ENCODE assay signal across 8 cellular contexts in genomic region chr10:79246606-79247275, GRCh38.
DNase-seq lines count a peak whose midpoint lies in the region; ATAC-seq and TF ChIP-seq lines count a peak whose summit lies in the region.

No MANE protein-coding gene starts in this region.

- H3K4me3 Mint-ChIP-seq in activated T-helper 17 cell treated with anti-CD3 and anti-CD28 coated beads, Interleukin-2, amount 50 U/mL, for 72 hours, result peak overlapping the region; percentile 94

- 31 to 43% methylated on average over 14 of the region's 14 CpGs for WGBS in heart right ventricle, 2 donors

- H3K4me1 Mint-ChIP-seq in activated T-helper 17 cell treated with anti-CD3 and anti-CD28 coated beads, Interleukin-2, amount 50 U/mL, for 72 hours, result peaks cover 46% of the 10 kb centered on the region

- peaks cover 60 to 91% (median 87%) of the 10 kb centered on the region in 9 donors for H3K4me1 ChIP-seq in heart right ventricle

- no peaks in the 10 kb centered on the region for H3K9me3 Mint-ChIP-seq in activated T-helper 17 cell treated with anti-CD3 and anti-CD28 coated beads, Interleukin-2, amount 50 U/mL, for 72 hours

- no peaks in the 10 kb centered on the region for H3K27me3 ChIP-seq in heart right ventricle

- intact Hi-C loops in heart right ventricle (cut with DNase I), result loop anchor here in 1 of 10 donors (10.0 kb wide), 1 partner anchor 98 kb away; the partner anchor contains the start of gene PPIF

- peak overlapping the region; percentile 86 for H3K27ac Mint-ChIP-seq in activated T-helper 17 cell treated with anti-CD3 and anti-CD28 coated beads, Interleukin-2, amount 50 U/mL, for 72 hours

- H3K27ac ChIP-seq in heart right ventricle (peak overlapping the region; percentile 69 to 95 (median 88)), skin epidermis (peak overlapping the region in 20 of 21 experiments; percentile 61 to 95 (median 86))

- H3K4me3 ChIP-seq in heart right ventricle (peak overlapping the region in 5 of 10 donors; percentile 5 to 69 (median 19)), skin epidermis (no peak overlapping the region)

- peaks cover 0 to 4% (median 0%) of the 10 kb centered on the region in 9 donors for H3K36me3 ChIP-seq in heart right ventricle

- ATAC-seq in activated T-helper 17 cell treated with anti-CD3 and anti-CD28 coated beads, Interleukin-2, amount 50 U/mL, for 72 hours (replicated peaks), result no peak
- ATAC-seq in heart right ventricle, result peak; percentile 44 to 65 (median 58)
- ATAC-seq in HG03159 (IDR thresholded peaks at IDR 0.05; ENCODE audit: unreplicated experiment), result no peak
- ATAC-seq in GM19397 (IDR thresholded peaks at IDR 0.05; ENCODE audit: unreplicated experiment), result no peak
- ATAC-seq in HG02610 (IDR thresholded peaks at IDR 0.05; ENCODE audit: unreplicated experiment), result no peak

- peak in 3 of 9 donors; percentile 16 to 32 (median 20) for TF ChIP-seq CTCF in heart right ventricle (IDR thresholded peaks at IDR 0.05)

- H3K9me3 ChIP-seq in heart right ventricle, result no peaks in the 10 kb centered on the region

- H3K27me3 Mint-ChIP-seq in activated T-helper 17 cell treated with anti-CD3 and anti-CD28 coated beads, Interleukin-2, amount 50 U/mL, for 72 hours, result no peaks in the 10 kb centered on the region

- DNase-seq in GM03348 (ENCODE audit: low spot score), result peak; percentile 75
- DNase-seq in heart right ventricle, result peak; percentile 82 to 84
- DNase-seq in NCI-H187 (lab: John Stamatoyannopoulos, UW), result no peak

- H3K36me3 Mint-ChIP-seq in activated T-helper 17 cell treated with anti-CD3 and anti-CD28 coated beads, Interleukin-2, amount 50 U/mL, for 72 hours (ENCODE audit: low read depth), result peaks cover 33% of the 10 kb centered on the region

Comparison
In these comparisons a context has a peak if more than half of its experiments do, and no peak if none do; other contexts are left out.
1. DNase-seq: peak in GM03348 (single experiment) and heart right ventricle (2 of 2); none in NCI-H187 (0 of 2).
2. ATAC-seq: peak in heart right ventricle (8 of 8); none in activated T-helper 17 cell treated with anti-CD3 and anti-CD28 coated beads, Interleukin-2, amount 50 U/mL, for 72 hours (single experiment), HG03159 (single experiment), GM19397 (single experiment) and HG02610 (single experiment).